Comparison of ENCODE assay signal across 20 cellular contexts in genomic region chr3:180277036-180277435, GRCh38.
DNase-seq lines count a peak whose midpoint lies in the region; ATAC-seq and TF ChIP-seq lines count a peak whose summit lies in the region.
"Had no signal": no experiment of that assay in that cellular context is flagged by ENCODE, and none has a peak within 500 bp of the region (broad histone marks: within the 10 kb centered on the region; RNA-seq: fewer than 3 reads in every experiment).

No MANE protein-coding gene starts in this region.

- H3K27ac ChIP-seq in ACC112 (ENCODE audit: low read depth, low read length): peak overlapping the region; percentile 19; the same call in 1 of the 2 replicates
- no peak overlapping the region for H3K27ac ChIP-seq in upper lobe of left lung
- H3K27ac ChIP-seq: cardiac muscle cell, neural progenitor cell, upper lobe of right lung had no signal

- intact Hi-C loops in lower leg skin (cut with DNase I; ENCODE audit: low total_unique reads): no loop called here

- TF ChIP-seq EP300 in upper lobe of left lung (IDR thresholded peaks at IDR 0.05): no peak

- in situ Hi-C loops in SK-MEL-5 (cut with HindIII; ENCODE audit: low pct_unique_long_range_greater_than_20kb, low sequenced_read_pairs): no loop called here

- TF ChIP-seq POLR2A in upper lobe of left lung (IDR thresholded peaks at IDR 0.05) (no peak), lower leg skin (IDR thresholded peaks at IDR 0.05) (no peak)

- 52 to 63% methylated on average over 2 of the region's 2 CpGs for WGBS in upper lobe of left lung, 2 donors
- 32 to 53% methylated on average over 2 of the region's 2 CpGs for WGBS in lower leg skin, 2 donors

- H3K27me3 Mint-ChIP-seq in HFFc6 (ENCODE audit: insufficient read depth) (no peaks in the 10 kb centered on the region), nephron progenitor cell (ENCODE audit: low read depth, poor library complexity) (no peaks in the 10 kb centered on the region)
- H3K27me3 Mint-ChIP-seq: activated naive CD8-positive, alpha-beta T cell treated with anti-CD3 and anti-CD28 coated beads for 36 hours; stimulated activated naive CD8-positive, alpha-beta T cell treated with anti-CD3 and anti-CD28 coated beads, Interleukin-15, Interleukin-2, amounts not matched to agents 100 ng/mL and 50 ng/mL, for 24 hours had no signal

- no peaks in the 10 kb centered on the region for H3K36me3 ChIP-seq in ACC112 (ENCODE audit: insufficient read depth, low read length)
- H3K36me3 ChIP-seq in upper lobe of left lung: no peaks in the 10 kb centered on the region
- H3K36me3 ChIP-seq: cardiac muscle cell, neural progenitor cell, upper lobe of right lung had no signal

- H3K4me3 ChIP-seq in ACC112 (ENCODE audit: low read depth, low read length): no peak overlapping the region
- H3K4me3 ChIP-seq in fibroblast of the aortic adventitia (ENCODE audit: low read depth, low read length): no peak overlapping the region
- H3K4me3 ChIP-seq in upper lobe of left lung: no peak overlapping the region
- no peak overlapping the region for H3K4me3 ChIP-seq in lower leg skin (ENCODE audit: low read depth, poor library complexity, severe bottlenecking)
- H3K4me3 ChIP-seq: cardiac muscle cell, neural progenitor cell, upper lobe of right lung had no signal

- no peak for ATAC-seq in upper lobe of left lung (ENCODE audit: low FRiP score in 2 of 2)
- ATAC-seq: activated CD8-positive, alpha-beta T cell treated with anti-CD3 and anti-CD28 coated beads, Interleukin-2, amount 10 ng/mL, durations not matched to agents 7 days and 5 days; right cardiac atrium; upper lobe of right lung; WTC11 had no signal

- H3K27me3 ChIP-seq in ACC112 (ENCODE audit: insufficient read depth, low read length): no peaks in the 10 kb centered on the region
- H3K27me3 ChIP-seq in upper lobe of left lung: no peaks in the 10 kb centered on the region
- H3K27me3 ChIP-seq: cardiac muscle cell, neural progenitor cell, upper lobe of right lung had no signal

- DNase-seq in HFFc6 (peak; percentile 76), SK-MEL-5 (ENCODE audit: low read depth, low spot score) (peak; percentile 81), fibroblast of the aortic adventitia (ENCODE audit: low read depth) (peak; percentile 34), DMS79 (lab: John Stamatoyannopoulos, UW) (no peak), upper lobe of left lung (no peak), lower leg skin (ENCODE audit: low spot score in 2 of 2) (no peak), nephron progenitor cell (no peak)
- DNase-seq: ACHN; activated CD8-positive, alpha-beta T cell treated with anti-CD3 and anti-CD28 coated beads, Interleukin-2, amount 10 ng/mL, durations not matched to agents 7 days and 5 days; activated naive CD8-positive, alpha-beta T cell treated with anti-CD3 and anti-CD28 coated beads for 36 hours; activated T-cell treated with anti-CD3 and anti-CD28 coated beads, Interleukin-2, amount 50 U/mL, for 48 hours; NCI-H1930; right cardiac atrium; upper lobe of right lung had no signal

- H3K36me3 Mint-ChIP-seq in HFFc6 (ENCODE audit: low read depth) (peaks cover 1% of the 10 kb centered on the region; the same call in 1 of the 2 replicates), nephron progenitor cell (ENCODE audit: low read depth) (no peaks in the 10 kb centered on the region)
- H3K36me3 Mint-ChIP-seq: activated naive CD8-positive, alpha-beta T cell treated with anti-CD3 and anti-CD28 coated beads for 36 hours; mesothelial cell of epicardium; neural progenitor cell; WTC11 had no signal

- H3K4me3 Mint-ChIP-seq in HFFc6 (peak overlapping the region; percentile 64), nephron progenitor cell (no peak overlapping the region)
- H3K4me3 Mint-ChIP-seq: activated CD8-positive, alpha-beta T cell treated with anti-CD3 and anti-CD28 coated beads, Interleukin-2, amount 10 ng/mL, durations not matched to agents 7 days and 5 days; activated naive CD8-positive, alpha-beta T cell treated with anti-CD3 and anti-CD28 coated beads for 36 hours; mesothelial cell of epicardium; neural progenitor cell; stimulated activated naive CD8-positive, alpha-beta T cell treated with anti-CD3 and anti-CD28 coated beads, Interleukin-15, Interleukin-2, amounts not matched to agents 100 ng/mL and 50 ng/mL, for 24 hours; WTC11 had no signal

- H3K79me2 ChIP-seq in ACC112 (ENCODE audit: control insufficient read depth, insufficient read depth, low read length, unreplicated experiment): no peaks in the 10 kb centered on the region

- peaks cover 49% of the 10 kb centered on the region for H3K4me1 ChIP-seq in ACC112 (ENCODE audit: control insufficient read depth, insufficient read depth, low read length, unreplicated experiment)
- H3K4me1 ChIP-seq in upper lobe of left lung: no peaks in the 10 kb centered on the region
- H3K4me1 ChIP-seq: neural progenitor cell, upper lobe of right lung had no signal

- no peaks in the 10 kb centered on the region for H3K9me3 ChIP-seq in upper lobe of left lung
- H3K9me3 ChIP-seq: upper lobe of right lung had no signal

- H3K9me3 Mint-ChIP-seq in HFFc6 (peaks cover 2% of the 10 kb centered on the region), nephron progenitor cell (peaks cover under 1% of the 10 kb centered on the region)
- H3K9me3 Mint-ChIP-seq: mesothelial cell of epicardium, neural progenitor cell, WTC11 had no signal

- H3K4me1 Mint-ChIP-seq in HFFc6 (ENCODE audit: low read depth): peaks cover 64% of the 10 kb centered on the region
- no peaks in the 10 kb centered on the region for H3K4me1 Mint-ChIP-seq in nephron progenitor cell
- H3K4me1 Mint-ChIP-seq: activated naive CD8-positive, alpha-beta T cell treated with anti-CD3 and anti-CD28 coated beads for 36 hours had no signal

- H2AFZ ChIP-seq in ACC112 (ENCODE audit: low read length, unreplicated experiment): peak overlapping the region; percentile 69
- H2AFZ ChIP-seq: neural progenitor cell had no signal

- TF ChIP-seq CTCF in HFFc6 (IDR thresholded peaks at IDR 0.05): no peak
- TF ChIP-seq CTCF in fibroblast of the aortic adventitia (IDR thresholded peaks at IDR 0.05; ENCODE audit: insufficient read depth, low read length): no peak
- no peak for TF ChIP-seq CTCF in upper lobe of left lung (IDR thresholded peaks at IDR 0.05)
- TF ChIP-seq CTCF in lower leg skin (IDR thresholded peaks at IDR 0.05): no peak
- no peak for TF ChIP-seq CTCF in nephron progenitor cell (IDR thresholded peaks at IDR 0.05)

- H3K27ac Mint-ChIP-seq in HFFc6: peak overlapping the region; percentile 34
- no peak overlapping the region for H3K27ac Mint-ChIP-seq in nephron progenitor cell
- H3K27ac Mint-ChIP-seq: activated CD8-positive, alpha-beta T cell treated with anti-CD3 and anti-CD28 coated beads, Interleukin-2, amount 10 ng/mL, durations not matched to agents 7 days and 5 days; activated naive CD8-positive, alpha-beta T cell treated with anti-CD3 and anti-CD28 coated beads for 36 hours; mesothelial cell of epicardium; neural progenitor cell; stimulated activated naive CD8-positive, alpha-beta T cell treated with anti-CD3 and anti-CD28 coated beads, Interleukin-15, Interleukin-2, amounts not matched to agents 100 ng/mL and 50 ng/mL, for 24 hours; WTC11 had no signal

Comparison
In these comparisons a context has a peak if more than half of its experiments do, and no peak if none do; other contexts are left out.
1. DNase-seq: peak in HFFc6 (single experiment), SK-MEL-5 (single experiment) and fibroblast of the aortic adventitia (single experiment); none in DMS79 (single experiment), upper lobe of left lung (0 of 2), lower leg skin (0 of 2) and nephron progenitor cell (single experiment).